8 cellular contexts compared by ENCODE assay signal in the genomic region with DNA sequence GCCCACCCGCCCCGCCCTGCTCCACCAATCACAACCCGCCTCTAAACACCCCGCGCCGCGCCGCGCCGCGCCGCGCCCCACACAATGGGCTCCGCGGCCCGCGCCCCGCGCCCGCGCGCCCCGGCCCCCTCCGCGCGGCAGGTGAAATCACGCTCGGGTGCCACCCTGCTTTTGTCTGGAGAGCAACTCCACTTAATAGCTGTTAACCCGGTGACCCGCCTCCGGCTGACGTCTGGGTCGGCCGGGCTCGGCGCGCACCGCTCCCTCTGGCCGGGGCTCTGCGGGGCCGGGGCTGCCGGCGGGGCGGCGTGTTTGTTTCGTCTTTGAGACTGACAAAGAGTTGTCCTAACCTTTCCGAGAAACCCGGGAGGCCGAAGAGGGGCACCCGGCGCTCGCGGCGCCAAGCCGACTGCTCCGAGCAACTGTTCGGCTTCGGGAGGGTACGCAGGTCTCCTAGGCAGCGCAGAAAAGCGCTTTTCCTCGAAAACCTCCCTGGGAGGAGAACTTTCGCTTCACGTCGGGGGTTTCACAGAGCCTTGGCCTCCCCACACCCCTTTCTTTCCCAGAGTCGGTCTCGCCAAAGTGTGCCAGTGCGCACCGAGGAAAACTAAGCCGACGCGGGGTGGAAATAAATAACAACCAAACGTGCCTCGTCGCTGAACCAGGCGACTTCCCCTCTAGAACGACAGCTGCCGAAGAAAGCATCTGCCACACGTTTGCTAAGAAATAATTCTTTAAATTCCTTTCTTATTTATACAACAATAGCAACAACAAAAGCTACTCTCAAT.
DNase-seq lines count a peak whose midpoint lies in the region; ATAC-seq and TF ChIP-seq lines count a peak whose summit lies in the region.

No MANE protein-coding gene starts in this region.

- peak; percentile 11 for TF ChIP-seq POLR2A in ovary (IDR thresholded peaks at IDR 0.05)

- peak overlapping the region; percentile 96 for H3K27ac Mint-ChIP-seq in activated naive CD4-positive, alpha-beta T cell treated with anti-CD3 and anti-CD28 coated beads, Interleukin-2, amount 50 U/mL, for 24 hours

- H3K4me3 Mint-ChIP-seq in activated naive CD4-positive, alpha-beta T cell treated with anti-CD3 and anti-CD28 coated beads, Interleukin-2, amount 50 U/mL, for 24 hours, result peak overlapping the region; percentile 89

- peak; percentile 34 for ATAC-seq in HG03045 (IDR thresholded peaks at IDR 0.05; ENCODE audit: unreplicated experiment)
- ATAC-seq in Right ventricle myocardium superior (ENCODE audit: poor library complexity), result peak; percentile 52
- ATAC-seq in aorta (ENCODE audit: low FRiP score), result peak; percentile 55
- no peak for ATAC-seq in GM18520 (IDR thresholded peaks at IDR 0.05; ENCODE audit: unreplicated experiment)

- peak overlapping the region; percentile 83 for H3K9ac ChIP-seq in ES-I3 (ENCODE audit: low read depth, low read length)

- no peaks in the 10 kb centered on the region for H3K36me3 ChIP-seq in ES-I3 (ENCODE audit: insufficient read depth, low read length)
- H3K36me3 ChIP-seq in ovary, result no peaks in the 10 kb centered on the region
- H3K36me3 ChIP-seq in aorta (ENCODE audit: control insufficient read depth in 1 of 2, insufficient read depth in 2 of 2, low read length in 1 of 2), result no peaks in the 10 kb centered on the region

- TF ChIP-seq EP300 in ovary (IDR thresholded peaks at IDR 0.05), result no peak

- 0 to 1% (median 0%) methylated on average over 49 to 79 of the region's 79 CpGs for WGBS in ovary, 3 donors
- 0% methylated on average over 63 to 79 of the region's 79 CpGs for WGBS in aorta, 2 donors

- H3K4me1 ChIP-seq in ES-I3 (ENCODE audit: insufficient read depth, low read length) (peaks cover 58% of the 10 kb centered on the region), ovary (ENCODE audit: insufficient read depth) (peaks cover 15% of the 10 kb centered on the region), aorta (ENCODE audit: control insufficient read depth in 1 of 2, insufficient read depth in 2 of 2, low read length in 2 of 2) (peaks cover 3 to 5% of the 10 kb centered on the region in 2 donors)

- no peaks in the 10 kb centered on the region for H3K9me3 ChIP-seq in ES-I3 (ENCODE audit: control insufficient read depth, insufficient read depth, low read length)
- H3K9me3 ChIP-seq in ovary, result no peaks in the 10 kb centered on the region
- no peaks in the 10 kb centered on the region for H3K9me3 ChIP-seq in aorta (ENCODE audit: control insufficient read depth, low read length)

- no peaks in the 10 kb centered on the region for H3K27me3 Mint-ChIP-seq in activated naive CD4-positive, alpha-beta T cell treated with anti-CD3 and anti-CD28 coated beads, Interleukin-2, amount 50 U/mL, for 24 hours

- H3K27me3 ChIP-seq in ovary, result no peaks in the 10 kb centered on the region
- no peaks in the 10 kb centered on the region for H3K27me3 ChIP-seq in aorta (ENCODE audit: control insufficient read depth in 1 of 2, insufficient read depth in 2 of 2, low read length in 1 of 2)

- H3K4me3 ChIP-seq in ovary, result peak overlapping the region; percentile 67
- peak overlapping the region; percentile 76 to 88 for H3K4me3 ChIP-seq in aorta (ENCODE audit: low read length in 2 of 2)

- H3K27ac ChIP-seq in ovary, result peak overlapping the region; percentile 96 to 97
- H3K27ac ChIP-seq in aorta (ENCODE audit: low read depth in 1 of 2, low read length in 2 of 2), result peak overlapping the region; percentile 62 to 99

- intact Hi-C loops in Right ventricle myocardium superior (cut with DNase I), result loop anchor here (5.0 to 10.0 kb wide), 2 partner anchors 58 to 180 kb away; no protein-coding TSS in a partner anchor
- intact Hi-C loops in ovary (cut with DNase I), result loop anchor here in 3 of 4 donors (5.0 to 10.0 kb wide), 5 partner anchors 60 to 520 kb away; a partner anchor contains a TSS
- intact Hi-C loops in aorta (cut with DNase I), result loop anchor here (5.0 to 10.0 kb wide), 11 partner anchors 37 to 590 kb away; a partner anchor contains a TSS

- no peak for TF ChIP-seq CTCF in ovary (IDR thresholded peaks at IDR 0.05)

- H3K9me3 Mint-ChIP-seq in activated naive CD4-positive, alpha-beta T cell treated with anti-CD3 and anti-CD28 coated beads, Interleukin-2, amount 50 U/mL, for 24 hours, result no peaks in the 10 kb centered on the region

- peaks cover 62% of the 10 kb centered on the region for H3K4me1 Mint-ChIP-seq in activated naive CD4-positive, alpha-beta T cell treated with anti-CD3 and anti-CD28 coated beads, Interleukin-2, amount 50 U/mL, for 24 hours

- H3K36me3 Mint-ChIP-seq in activated naive CD4-positive, alpha-beta T cell treated with anti-CD3 and anti-CD28 coated beads, Interleukin-2, amount 50 U/mL, for 24 hours, result peaks cover 20% of the 10 kb centered on the region

- DNase-seq in RPMI8226, result peak; percentile 6
- DNase-seq in Right ventricle myocardium superior, result peak; percentile 74
- DNase-seq in ovary, result peak; percentile 66 to 81 (median 76)
- peak; percentile 72 to 86 for DNase-seq in aorta

Comparison
In these comparisons a context has a peak if more than half of its experiments do, and no peak if none do; other contexts are left out.
1. DNase-seq: peak in every context shown above with its lines; median percentile 79 in aorta; 76 in ovary; 74 in Right ventricle myocardium superior; 6 in RPMI8226.